Comparison of ENCODE assay signal across 20 cellular contexts in genomic region chr15:95937128-95937528, GRCh38.
DNase-seq lines count a peak whose midpoint lies in the region; ATAC-seq and TF ChIP-seq lines count a peak whose summit lies in the region.
"Had no signal": no experiment of that assay in that cellular context is flagged by ENCODE, and none has a peak within 500 bp of the region (broad histone marks: within the 10 kb centered on the region; RNA-seq: fewer than 3 reads in every experiment).

No MANE protein-coding gene starts in this region.

- ATAC-seq in Right ventricle myocardium superior (ENCODE audit: poor library complexity) = peak; percentile 10
- ATAC-seq in HG02885 (IDR thresholded peaks at IDR 0.05; ENCODE audit: poor library complexity, unreplicated experiment) = no peak
- ATAC-seq: esophagus mucosa had no signal

- H3K27ac ChIP-seq in right atrium auricular region (no peak overlapping the region), uterus (peak overlapping the region; percentile 58 to 78)
- H3K27ac ChIP-seq: C4-2B, RWPE1 had no signal

- DNase-seq in Right ventricle myocardium superior = no peak
- no peak for DNase-seq in right atrium auricular region (ENCODE audit: low spot score)
- DNase-seq in RPMI7951 (ENCODE audit: low read depth) = peak; percentile 5
- DNase-seq in foreskin melanocyte = peak; percentile 16
- no peak for DNase-seq in uterus
- DNase-seq in NCI-H446 (lab: John Stamatoyannopoulos, UW) = no peak
- DNase-seq in amniotic stem cell (lab: John Stamatoyannopoulos, UW) = no peak
- DNase-seq: activated CD4-positive, alpha-beta memory T cell treated with anti-CD3 and anti-CD28 coated beads, Interleukin-2, amount 10 ng/mL, durations not matched to agents 7 days and 5 days; activated CD4-positive, CD25-positive, alpha-beta regulatory T cell; activated naive CD4-positive, alpha-beta T cell treated with Interleukin-2 at 50 U/mL for 16 hours; activated T-cell treated with anti-CD3 and anti-CD28 coated beads, Interleukin-2, amount 50 U/mL, for 1 hour; aorta; effector CD4-positive, alpha-beta T cell; GDM1; NCI-H1105 treated with DMSO at 0.1 percent for 48 hours; NCI-H524 had no signal

- H3K4me3 ChIP-seq in right atrium auricular region (no peak overlapping the region), uterus (no peak overlapping the region)

- TF ChIP-seq CTCF in right atrium auricular region (IDR thresholded peaks at IDR 0.05) = no peak
- no peak for TF ChIP-seq CTCF in uterus (IDR thresholded peaks at IDR 0.05)

- H3K36me3 ChIP-seq in right atrium auricular region (no peaks in the 10 kb centered on the region), uterus (no peaks in the 10 kb centered on the region)

- H3K27me3 ChIP-seq in right atrium auricular region = no peaks in the 10 kb centered on the region
- no peaks in the 10 kb centered on the region for H3K27me3 ChIP-seq in uterus

- no peak for TF ChIP-seq POLR2A in uterus (IDR thresholded peaks at IDR 0.05)

- intact Hi-C loops in Right ventricle myocardium superior (cut with DNase I) = no loop called here
- intact Hi-C loops in uterus (cut with DNase I; ENCODE audit: low total_unique reads) = no loop called here

- H3K4me1 ChIP-seq in right atrium auricular region (no peaks in the 10 kb centered on the region), uterus (peaks cover 0 to 13% of the 10 kb centered on the region in 2 donors)

- H3K9me3 ChIP-seq in right atrium auricular region = no peaks in the 10 kb centered on the region
- no peaks in the 10 kb centered on the region for H3K9me3 ChIP-seq in uterus

Comparison
In these comparisons a context has a peak if more than half of its experiments do, and no peak if none do; other contexts are left out.
1. DNase-seq: peak in RPMI7951 (single experiment) and foreskin melanocyte (single experiment); none in Right ventricle myocardium superior (single experiment), right atrium auricular region (single experiment), uterus (0 of 2), NCI-H446 (0 of 2) and amniotic stem cell (single experiment).
2. H3K27ac ChIP-seq: peak in uterus (2 of 2); none in right atrium auricular region (0 of 2).